ENCODE assay signal across 1 cellular context in genomic region chr2:165953655-165954606, GRCh38.
A peak's percentile ranks its signal among the peaks of the same experiment; 100 is the strongest.
TF ChIP-seq lines count a peak whose summit lies in the region.

Gene TTC21B (minus strand): TSS chr2:165953776. CDS start chr2:165953705, 71 bp downstream.

TF ChIP-seq in HepG2, 621 proteins besides CTCF, POLR2A, EP300 and RAD21 (continued from another document and continues in another):
- TF ChIP-seq, protein P1, sequence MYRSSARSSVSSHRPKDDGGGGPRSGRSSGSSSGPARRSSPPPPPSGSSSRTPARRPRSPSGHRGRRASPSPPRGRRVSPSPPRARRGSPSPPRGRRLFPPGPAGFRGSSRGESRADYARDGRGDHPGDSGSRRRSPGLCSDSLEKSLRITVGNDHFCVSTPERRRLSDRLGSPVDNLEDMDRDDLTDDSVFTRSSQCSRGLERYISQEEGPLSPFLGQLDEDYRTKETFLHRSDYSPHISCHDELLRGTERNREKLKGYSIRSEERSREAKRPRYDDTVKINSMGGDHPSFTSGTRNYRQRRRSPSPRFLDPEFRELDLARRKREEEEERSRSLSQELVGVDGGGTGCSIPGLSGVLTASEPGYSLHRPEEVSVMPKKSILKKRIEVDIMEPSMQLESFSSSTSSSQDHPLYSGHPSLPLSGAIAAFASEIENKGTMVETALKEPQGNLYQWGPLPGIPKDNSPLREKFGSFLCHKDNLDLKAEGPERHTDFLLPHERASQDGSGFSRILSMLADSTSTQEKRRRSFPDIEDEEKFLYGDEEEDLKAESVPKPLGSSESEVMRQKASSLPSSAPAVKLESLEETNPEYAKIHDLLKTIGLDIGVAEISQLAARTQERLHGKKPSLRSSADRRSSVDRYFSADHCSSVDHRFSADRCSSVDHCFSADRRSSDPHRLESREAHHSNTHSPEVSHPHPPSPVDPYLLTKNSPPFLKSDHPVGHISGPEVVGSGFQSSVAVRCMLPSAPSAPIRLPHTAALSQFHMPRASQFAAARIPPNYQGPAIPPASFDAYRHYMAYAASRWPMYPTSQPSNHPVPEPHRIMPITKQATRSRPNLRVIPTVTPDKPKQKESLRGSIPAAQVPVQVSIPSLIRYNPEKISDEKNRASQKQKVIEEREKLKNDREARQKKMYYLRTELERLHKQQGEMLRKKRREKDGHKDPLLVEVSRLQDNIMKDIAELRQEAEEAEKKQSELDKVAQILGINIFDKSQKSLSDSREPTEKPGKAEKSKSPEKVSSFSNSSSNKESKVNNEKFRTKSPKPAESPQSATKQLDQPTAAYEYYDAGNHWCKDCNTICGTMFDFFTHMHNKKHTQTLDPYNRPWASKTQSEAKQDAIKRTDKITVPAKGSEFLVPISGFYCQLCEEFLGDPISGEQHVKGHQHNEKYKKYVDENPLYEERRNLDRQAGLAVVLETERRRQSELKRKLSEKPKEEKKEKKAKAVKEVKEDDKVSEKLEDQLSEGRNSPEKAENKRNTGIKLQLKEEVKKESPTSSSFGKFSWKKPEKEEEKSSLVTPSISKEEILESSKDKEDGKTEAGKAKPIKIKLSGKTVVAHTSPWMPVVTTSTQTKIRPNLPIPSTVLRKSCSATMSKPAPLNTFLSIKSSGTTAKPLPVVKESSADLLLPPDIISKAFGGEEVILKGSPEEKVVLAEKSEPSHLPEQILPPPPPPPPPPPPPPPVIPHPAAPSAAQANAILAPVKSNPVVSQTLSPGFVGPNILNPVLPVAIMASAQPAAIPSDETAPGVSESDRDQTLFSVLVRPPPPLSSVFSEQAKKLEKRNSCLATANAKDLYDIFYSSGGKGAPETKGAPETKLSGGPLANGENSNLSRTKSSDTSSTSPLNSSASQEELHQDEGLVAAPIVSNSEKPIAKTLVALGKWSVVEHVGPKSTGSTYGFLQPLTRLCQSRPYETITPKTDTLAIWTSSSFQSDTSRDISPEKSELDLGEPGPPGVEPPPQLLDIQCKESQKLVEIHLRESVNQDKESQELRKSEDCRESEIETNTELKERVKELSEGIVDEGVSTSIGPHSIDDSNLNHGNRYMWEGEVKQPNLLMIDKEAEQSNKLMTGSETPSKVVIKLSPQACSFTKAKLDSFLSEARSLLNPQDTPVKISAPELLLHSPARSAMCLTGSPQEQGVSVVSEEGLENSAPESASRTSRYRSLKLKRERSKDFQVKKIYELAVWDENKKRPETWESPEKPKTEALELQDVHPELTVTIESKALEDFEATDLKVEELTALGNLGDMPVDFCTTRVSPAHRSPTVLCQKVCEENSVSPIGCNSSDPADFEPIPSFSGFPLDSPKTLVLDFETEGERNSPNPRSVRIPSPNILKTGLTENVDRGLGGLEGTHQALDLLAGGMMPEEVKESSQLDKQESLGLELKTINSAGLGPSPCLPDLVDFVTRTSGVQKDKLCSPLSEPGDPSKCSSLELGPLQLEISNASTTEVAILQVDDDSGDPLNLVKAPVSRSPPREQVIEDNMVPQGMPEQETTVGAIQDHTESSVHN (CRISPR knock-in tag; IDR thresholded peaks at IDR 0.05): 0 out of 2 replicates have a peak, but pooled peaks have one; percentile 78
- 0 out of 2 replicates have a peak, but pooled peaks have one; percentile 11 for TF ChIP-seq ZFAT (CRISPR knock-in tag; conservative IDR thresholded peaks at IDR 0.05)
- TF ChIP-seq, protein P2, sequence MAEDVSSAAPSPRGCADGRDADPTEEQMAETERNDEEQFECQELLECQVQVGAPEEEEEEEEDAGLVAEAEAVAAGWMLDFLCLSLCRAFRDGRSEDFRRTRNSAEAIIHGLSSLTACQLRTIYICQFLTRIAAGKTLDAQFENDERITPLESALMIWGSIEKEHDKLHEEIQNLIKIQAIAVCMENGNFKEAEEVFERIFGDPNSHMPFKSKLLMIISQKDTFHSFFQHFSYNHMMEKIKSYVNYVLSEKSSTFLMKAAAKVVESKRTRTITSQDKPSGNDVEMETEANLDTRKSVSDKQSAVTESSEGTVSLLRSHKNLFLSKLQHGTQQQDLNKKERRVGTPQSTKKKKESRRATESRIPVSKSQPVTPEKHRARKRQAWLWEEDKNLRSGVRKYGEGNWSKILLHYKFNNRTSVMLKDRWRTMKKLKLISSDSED (CRISPR knock-in tag; IDR thresholded peaks at IDR 0.05): no peak
- TF ChIP-seq ZNF713 (CRISPR knock-in tag; IDR thresholded peaks at IDR 0.05): peak; percentile 52; the same call in 1 of the 2 replicates
- 0 out of 2 replicates have a peak, but pooled peaks have one; percentile 64 for TF ChIP-seq CREB3 (CRISPR knock-in tag; IDR thresholded peaks at IDR 0.05)
- TF ChIP-seq CHCHD3 (CRISPR knock-in tag; IDR thresholded peaks at IDR 0.05): no peak
- peak; percentile 82; the same call in 1 of the 2 replicates for TF ChIP-seq MLXIP (CRISPR knock-in tag; IDR thresholded peaks at IDR 0.05; ENCODE audit: borderline replicate concordance)
- peak; percentile 95 for TF ChIP-seq KAT7 (CRISPR knock-in tag; IDR thresholded peaks at IDR 0.05; ENCODE audit: borderline replicate concordance)
- no peak for TF ChIP-seq SUZ12 (IDR thresholded peaks at IDR 0.05; ENCODE audit: low read depth, low read length)
- TF ChIP-seq TEF (CRISPR knock-in tag; IDR thresholded peaks at IDR 0.05): peak; percentile 82
- peak; percentile 95 for TF ChIP-seq ZNF44 (CRISPR knock-in tag; IDR thresholded peaks at IDR 0.05)
- 0 out of 2 replicates have a peak, but pooled peaks have one; percentile 68 for TF ChIP-seq KDM5A (IDR thresholded peaks at IDR 0.05; ENCODE audit: borderline replicate concordance, low read length)
- peak; percentile 83; the same call in 1 of the 2 replicates for TF ChIP-seq BRCA1 (CRISPR knock-in tag; IDR thresholded peaks at IDR 0.05)
- no peak for TF ChIP-seq JDP2 (CRISPR knock-in tag; IDR thresholded peaks at IDR 0.05; ENCODE audit: borderline replicate concordance)
- TF ChIP-seq DNMT1 (CRISPR knock-in tag; IDR thresholded peaks at IDR 0.05): no peak
- peak; percentile 83; the same call in 1 of the 2 replicates for TF ChIP-seq YEATS2 (CRISPR knock-in tag; IDR thresholded peaks at IDR 0.05; ENCODE audit: borderline replicate concordance)
- TF ChIP-seq ZNF577 (CRISPR knock-in tag; IDR thresholded peaks at IDR 0.05; ENCODE audit: borderline replicate concordance, low read depth): 0 out of 2 replicates have a peak, but pooled peaks have one; percentile 14
- TF ChIP-seq ZNF20 (CRISPR knock-in tag; IDR thresholded peaks at IDR 0.05): peak; percentile 30; the same call in 1 of the 2 replicates
- peak; percentile 36; the same call in 1 of the 2 replicates for TF ChIP-seq TIGD3 (CRISPR knock-in tag; IDR thresholded peaks at IDR 0.05; ENCODE audit: borderline replicate concordance)
- no peak; the same call in 1 of the 2 replicates for TF ChIP-seq GFI1 (CRISPR knock-in tag; IDR thresholded peaks at IDR 0.05; ENCODE audit: borderline replicate concordance)
- peak; percentile 91 for TF ChIP-seq FOXC1 (CRISPR knock-in tag; IDR thresholded peaks at IDR 0.05; ENCODE audit: borderline replicate concordance)
- TF ChIP-seq ATF6 (CRISPR knock-in tag; conservative IDR thresholded peaks at IDR 0.05): 0 out of 2 replicates have a peak, but pooled peaks have one; percentile 53
- TF ChIP-seq, protein P3, sequence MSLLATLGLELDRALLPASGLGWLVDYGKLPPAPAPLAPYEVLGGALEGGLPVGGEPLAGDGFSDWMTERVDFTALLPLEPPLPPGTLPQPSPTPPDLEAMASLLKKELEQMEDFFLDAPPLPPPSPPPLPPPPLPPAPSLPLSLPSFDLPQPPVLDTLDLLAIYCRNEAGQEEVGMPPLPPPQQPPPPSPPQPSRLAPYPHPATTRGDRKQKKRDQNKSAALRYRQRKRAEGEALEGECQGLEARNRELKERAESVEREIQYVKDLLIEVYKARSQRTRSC (CRISPR knock-in tag; IDR thresholded peaks at IDR 0.05; ENCODE audit: low read depth): no peak
- no peak for TF ChIP-seq EZH2 (conservative IDR thresholded peaks at IDR 0.05; ENCODE audit: low read depth, low read length)
- TF ChIP-seq NFKBIZ (CRISPR knock-in tag; IDR thresholded peaks at IDR 0.05): no peak
- peak; percentile 91 for TF ChIP-seq SMC3 (IDR thresholded peaks at IDR 0.05; ENCODE audit: low read length)
- no peak for TF ChIP-seq SIN3B (IDR thresholded peaks at IDR 0.05; ENCODE audit: low read length)
- TF ChIP-seq ZNF737 (CRISPR knock-in tag; IDR thresholded peaks at IDR 0.05; ENCODE audit: borderline replicate concordance): no peak
- TF ChIP-seq ZNF256 (CRISPR knock-in tag; conservative IDR thresholded peaks at IDR 0.05): peak; percentile 85
- no peak for TF ChIP-seq LBX2 (CRISPR knock-in tag; IDR thresholded peaks at IDR 0.05; ENCODE audit: borderline replicate concordance)
- peak; percentile 89; the same call in 1 of the 2 replicates for TF ChIP-seq ZBTB7A (CRISPR knock-in tag; IDR thresholded peaks at IDR 0.05)
- no peak for TF ChIP-seq NCOA5 (CRISPR knock-in tag; IDR thresholded peaks at IDR 0.05)
- 0 out of 2 replicates have a peak, but pooled peaks have one; percentile 60 for TF ChIP-seq ZNF280D (CRISPR knock-in tag; IDR thresholded peaks at IDR 0.05)
- TF ChIP-seq FOXA1 (IDR thresholded peaks at IDR 0.05): no peak
- 0 out of 2 replicates have a peak, but pooled peaks have one; percentile 41 for TF ChIP-seq FOXA1 (CRISPR knock-in tag; IDR thresholded peaks at IDR 0.05)
